In the genomic region with DNA sequence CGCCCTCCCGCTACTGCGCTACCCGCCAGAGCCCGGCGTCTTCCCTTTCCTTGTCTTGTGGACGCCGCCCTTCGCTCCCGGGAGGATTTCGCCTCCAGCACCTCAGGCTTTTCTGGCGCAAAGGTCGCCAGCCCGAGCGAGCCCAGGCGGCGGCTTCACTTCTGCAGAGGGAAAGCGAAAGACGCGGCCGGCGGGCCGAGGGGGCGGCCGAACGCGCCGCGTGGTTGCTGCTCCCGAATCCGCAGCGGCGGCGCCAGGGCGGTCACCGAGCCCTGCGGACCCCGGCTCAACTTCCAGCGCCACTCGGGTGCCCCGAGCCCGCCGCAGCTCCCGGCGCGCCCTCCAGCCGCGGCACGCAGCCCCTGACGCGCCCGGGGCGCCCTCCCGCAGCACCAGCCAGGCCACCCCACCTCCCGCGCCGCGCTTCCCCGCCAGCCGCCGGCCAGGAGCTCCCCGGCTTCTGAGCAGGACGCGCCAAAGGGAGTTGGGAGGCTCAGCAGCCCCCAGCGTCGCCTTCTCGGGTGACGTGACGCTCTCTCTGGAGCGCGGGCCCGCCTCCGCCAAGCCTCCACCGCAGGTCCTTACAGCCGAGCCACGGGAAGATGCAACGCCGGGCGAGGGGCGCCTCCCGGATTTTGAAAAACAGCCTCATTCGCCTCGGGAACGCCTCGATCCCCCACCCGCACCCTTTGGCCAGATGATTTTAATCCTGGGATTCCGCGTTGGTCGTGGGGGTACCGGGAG, we compare ENCODE assay signal across 8 cellular contexts.
A peak's percentile ranks its signal among the peaks of the same experiment; 100 is the strongest.
DNase-seq lines count a peak whose midpoint lies in the region; ATAC-seq and TF ChIP-seq lines count a peak whose summit lies in the region.

No MANE protein-coding gene starts in this region.

- H3K79me2 ChIP-seq in GM23248 (ENCODE audit: insufficient read depth): no peaks in the 10 kb centered on the region

- no peaks in the 10 kb centered on the region for H3K9me3 Mint-ChIP-seq in activated CD8-positive, alpha-beta memory T cell treated with anti-CD3 and anti-CD28 coated beads, Interleukin-2, amount 10 ng/mL, durations not matched to agents 7 days and 5 days (ENCODE audit: low read depth)
- no peaks in the 10 kb centered on the region for H3K9me3 Mint-ChIP-seq in neural crest cell

- peaks cover 27% of the 10 kb centered on the region for H3K27me3 ChIP-seq in GM23248 (replicated peaks; ENCODE audit: insufficient read depth)
- peaks cover 81% of the 10 kb centered on the region for H3K27me3 ChIP-seq in gastroesophageal sphincter

- H3K27ac Mint-ChIP-seq in activated CD8-positive, alpha-beta memory T cell treated with anti-CD3 and anti-CD28 coated beads, Interleukin-2, amount 10 ng/mL, durations not matched to agents 7 days and 5 days: no peak overlapping the region
- H3K27ac Mint-ChIP-seq in neural crest cell (ENCODE audit: unreplicated experiment): no peak overlapping the region

- H3K36me3 ChIP-seq in GM23248 (ENCODE audit: low read depth): no peaks in the 10 kb centered on the region
- H3K36me3 ChIP-seq in gastroesophageal sphincter: no peaks in the 10 kb centered on the region

- peak; percentile 27 to 30 for TF ChIP-seq POLR2A in gastroesophageal sphincter (IDR thresholded peaks at IDR 0.05)

- peak overlapping the region; percentile 10 for H3K4me3 Mint-ChIP-seq in activated CD8-positive, alpha-beta memory T cell treated with anti-CD3 and anti-CD28 coated beads, Interleukin-2, amount 10 ng/mL, durations not matched to agents 7 days and 5 days
- peak overlapping the region; percentile 87 for H3K4me3 Mint-ChIP-seq in neural crest cell

- peak; percentile 28 for ATAC-seq in activated CD8-positive, alpha-beta memory T cell treated with anti-CD3 and anti-CD28 coated beads, Interleukin-2, amount 10 ng/mL, durations not matched to agents 7 days and 5 days
- ATAC-seq in gastroesophageal sphincter (peak; percentile 63), GM21447 (IDR thresholded peaks at IDR 0.05; ENCODE audit: unreplicated experiment) (no peak)

- no peak overlapping the region for H3K9ac ChIP-seq in GM23248

- no peaks in the 10 kb centered on the region for H4K20me1 ChIP-seq in GM23248 (ENCODE audit: insufficient read depth)

- H2AFZ ChIP-seq in GM23248: peak overlapping the region; percentile 83

- no peak for TF ChIP-seq EP300 in gastroesophageal sphincter (IDR thresholded peaks at IDR 0.05)

- H3K4me1 Mint-ChIP-seq in activated CD8-positive, alpha-beta memory T cell treated with anti-CD3 and anti-CD28 coated beads, Interleukin-2, amount 10 ng/mL, durations not matched to agents 7 days and 5 days: peaks cover 4% of the 10 kb centered on the region
- peaks cover 8% of the 10 kb centered on the region for H3K4me1 Mint-ChIP-seq in neural crest cell

- in situ Hi-C loops in GM23248 (cut with MboI): no loop called here

- no peaks in the 10 kb centered on the region for H3K36me3 Mint-ChIP-seq in activated CD8-positive, alpha-beta memory T cell treated with anti-CD3 and anti-CD28 coated beads, Interleukin-2, amount 10 ng/mL, durations not matched to agents 7 days and 5 days
- no peaks in the 10 kb centered on the region for H3K36me3 Mint-ChIP-seq in neural crest cell (ENCODE audit: low read depth)

- H3K9me3 ChIP-seq in GM23248 (ENCODE audit: low read depth) (no peaks in the 10 kb centered on the region), gastroesophageal sphincter (no peaks in the 10 kb centered on the region)

- H3K9me2 ChIP-seq in GM23248 (ENCODE audit: insufficient read depth): no peaks in the 10 kb centered on the region

- no peaks in the 10 kb centered on the region for H3F3A ChIP-seq in GM23248 (ENCODE audit: insufficient read depth)

- WGBS in GM23248 (ENCODE audit: low coverage in 1 of 2, low lambda C conversion rate in 2 of 2, missing lambda C conversion rate in 2 of 2), 2 experiments: 1 to 2% methylated on average over 63 to 70 of the region's 90 CpGs
- no CpG with 5 or more reads among the region's 90 CpGs for WGBS in gastroesophageal sphincter (ENCODE audit: low coverage in 1 of 2), 2 donors

- H3K27me3 Mint-ChIP-seq in activated CD8-positive, alpha-beta memory T cell treated with anti-CD3 and anti-CD28 coated beads, Interleukin-2, amount 10 ng/mL, durations not matched to agents 7 days and 5 days: peaks cover 30% of the 10 kb centered on the region
- peaks cover 39% of the 10 kb centered on the region for H3K27me3 Mint-ChIP-seq in neural crest cell (ENCODE audit: low read depth)

- TF ChIP-seq CTCF in gastroesophageal sphincter (IDR thresholded peaks at IDR 0.05) (no peak), neural crest cell (conservative IDR thresholded peaks at IDR 0.05) (no peak)

- peak; percentile 27 for DNase-seq in AG08395 (ENCODE audit: low spot score)
- peak; percentile 65 for DNase-seq in GM23248
- no peak for DNase-seq in activated CD8-positive, alpha-beta memory T cell treated with anti-CD3 and anti-CD28 coated beads, Interleukin-2, amount 10 ng/mL, durations not matched to agents 7 days and 5 days
- peak; percentile 28 for DNase-seq in neural crest cell (ENCODE audit: low read depth, low spot score)
- no peak for DNase-seq in COLO829 (ENCODE audit: low spot score)
- no peak for DNase-seq in NCI-H226

- H3K4me3 ChIP-seq in GM23248: peak overlapping the region; percentile 75
- peak overlapping the region; percentile 38 to 72 for H3K4me3 ChIP-seq in gastroesophageal sphincter

- no peaks in the 10 kb centered on the region for H3K4me1 ChIP-seq in GM23248 (ENCODE audit: insufficient read depth)
- peaks cover 0 to 34% (median 0%) of the 10 kb centered on the region in 3 donors for H3K4me1 ChIP-seq in gastroesophageal sphincter

- CTCF ChIA-PET in activated CD8-positive, alpha-beta memory T cell treated with anti-CD3 and anti-CD28 coated beads, Interleukin-2, amount 10 ng/mL, durations not matched to agents 7 days and 5 days (lab: Charles Lee): interaction anchor here (1.3 kb wide), 1 partner anchor 14 kb away, joined by 4 read pairs; no protein-coding TSS in a partner anchor

- H3K27ac ChIP-seq in GM23248: no peak overlapping the region
- H3K27ac ChIP-seq in gastroesophageal sphincter: peak overlapping the region in 3 of 4 donors; percentile 73 to 80 (median 77)

- H3K4me2 ChIP-seq in GM23248 (ENCODE audit: unreplicated experiment): peak overlapping the region; percentile 88

Comparison
In these comparisons a context has a peak if more than half of its experiments do, and no peak if none do; other contexts are left out.
1. DNase-seq: peak in AG08395 (single experiment), GM23248 (single experiment) and neural crest cell (single experiment); none in activated CD8-positive, alpha-beta memory T cell treated with anti-CD3 and anti-CD28 coated beads, Interleukin-2, amount 10 ng/mL, durations not matched to agents 7 days and 5 days (single experiment), COLO829 (single experiment) and NCI-H226 (single experiment).